In genomic region chr1:203463469-203464062, GRCh38 we compare ENCODE assay signal across 15 cellular contexts. TPM values are rescaled to one million over a fixed set of nuclear protein-coding genes. Genes with fewer than 3 reads are reported as not detected.
DNase-seq lines count a peak whose midpoint lies in the region; ATAC-seq and TF ChIP-seq lines count a peak whose summit lies in the region.
"Had no signal": no experiment of that assay in that cellular context is flagged by ENCODE, and none has a peak within 500 bp of the region (broad histone marks: within the 10 kb centered on the region; RNA-seq: fewer than 3 reads in every experiment).

No MANE protein-coding gene starts in this region.

- in situ Hi-C loops in brain microvascular endothelial cell (cut with HindIII; ENCODE audit: low pct_ligation_motif_present, low sequenced_read_pairs), result no loop called here

- H3K9me3 ChIP-seq in mesenchymal stem cell (ENCODE audit: control insufficient read depth, low read length) (no peaks in the 10 kb centered on the region), tibial nerve (no peaks in the 10 kb centered on the region)
- H3K9me3 ChIP-seq in CD4-positive, alpha-beta memory T cell (ENCODE audit: control insufficient read depth in 1 of 2, low read length in 2 of 2), result no peaks in the 10 kb centered on the region
- H3K9me3 ChIP-seq: right lobe of liver had no signal

- H2BK5ac ChIP-seq in mesenchymal stem cell (ENCODE audit: low read depth, low read length, poor library complexity, severe bottlenecking), result no peak overlapping the region

- no peak overlapping the region for H3K4ac ChIP-seq in mesenchymal stem cell (ENCODE audit: low read depth in 1 of 2, low read length in 2 of 2)

- no peak overlapping the region for H3K4me2 ChIP-seq in mesenchymal stem cell (ENCODE audit: low read length, poor library complexity, severe bottlenecking)

- H3K18ac ChIP-seq in mesenchymal stem cell (ENCODE audit: low read depth in 1 of 2, low read length in 2 of 2), result peak overlapping the region in 1 of 2 experiments; percentile 37

- H2AK5ac ChIP-seq in mesenchymal stem cell (ENCODE audit: low read length, severe bottlenecking), result no peak overlapping the region

- intact Hi-C loops in CD4-positive, alpha-beta memory T cell (cut with micrococcal nuclease), result no loop called here

- peaks cover 20 to 33% of the 10 kb centered on the region in 2 donors for H3K27me3 Mint-ChIP-seq in CD4-positive, alpha-beta memory T cell

- CTCF ChIA-PET in CD4-positive, alpha-beta memory T cell (lab: Charles Lee; ENCODE audit: partially characterized antibody), result interaction anchor here (1.3 kb wide), 1 partner anchor 41 kb away, joined by 3 read pairs; no protein-coding TSS in a partner anchor

- H3K36me3 Mint-ChIP-seq in CD4-positive, alpha-beta memory T cell, result no peaks in the 10 kb centered on the region

- H3K14ac ChIP-seq in mesenchymal stem cell (ENCODE audit: low read length in 2 of 2), result no peak overlapping the region

- ATAC-seq in HG03442 (IDR thresholded peaks at IDR 0.05; ENCODE audit: unreplicated experiment), result no peak
- ATAC-seq: right lobe of liver had no signal

- no peak overlapping the region for H3K4me3 ChIP-seq in brain microvascular endothelial cell (ENCODE audit: low read depth, low read length)
- H3K4me3 ChIP-seq in mesenchymal stem cell (ENCODE audit: insufficient read depth in 1 of 2, low read depth in 1 of 2, low read length in 2 of 2), result no peak overlapping the region
- no peak overlapping the region for H3K4me3 ChIP-seq in tibial nerve
- H3K4me3 ChIP-seq in CD4-positive, alpha-beta memory T cell (ENCODE audit: low read length in 2 of 2), result no peak overlapping the region
- H3K4me3 ChIP-seq: right lobe of liver had no signal

- POLR2A ChIA-PET in CD4-positive, alpha-beta memory T cell (lab: Charles Lee; ENCODE audit: partially characterized antibody), result no interaction called here

- no peaks in the 10 kb centered on the region for H3K36me3 ChIP-seq in brain microvascular endothelial cell (replicated peaks)
- H3K36me3 ChIP-seq in mesenchymal stem cell (ENCODE audit: control insufficient read depth in 1 of 2, insufficient read depth in 2 of 2, low read depth in 1 of 2, low read length in 2 of 2), result no peaks in the 10 kb centered on the region
- H3K36me3 ChIP-seq in tibial nerve, result no peaks in the 10 kb centered on the region
- no peaks in the 10 kb centered on the region for H3K36me3 ChIP-seq in CD4-positive, alpha-beta memory T cell (ENCODE audit: insufficient read depth, low read length)
- H3K36me3 ChIP-seq: right lobe of liver had no signal

- H2BK12ac ChIP-seq in mesenchymal stem cell (ENCODE audit: low read length in 2 of 2), result peak overlapping the region; percentile 7 to 69

- no peaks in the 10 kb centered on the region for H3K4me1 Mint-ChIP-seq in CD4-positive, alpha-beta memory T cell

- peak overlapping the region; percentile 36 for H2AFZ ChIP-seq in mesenchymal stem cell (ENCODE audit: low read depth, low read length)

- peak in 1 of 2 donors; percentile 35 for TF ChIP-seq EP300 in tibial nerve (IDR thresholded peaks at IDR 0.05)

- H3K9me3 Mint-ChIP-seq in CD4-positive, alpha-beta memory T cell, result no peaks in the 10 kb centered on the region

- peak; percentile 17 for TF ChIP-seq CTCF in brain microvascular endothelial cell (IDR thresholded peaks at IDR 0.05; ENCODE audit: low read depth, low read length, missing control alignments)
- no peak for TF ChIP-seq CTCF in tibial nerve (IDR thresholded peaks at IDR 0.05)

- H3K79me1 ChIP-seq in mesenchymal stem cell (replicated peaks; ENCODE audit: low read length, poor library complexity, severe bottlenecking), result no peaks in the 10 kb centered on the region

- H2BK120ac ChIP-seq in mesenchymal stem cell (ENCODE audit: low read depth, low read length), result no peak overlapping the region

- H3K9ac ChIP-seq in mesenchymal stem cell (ENCODE audit: low read length), result peak overlapping the region; percentile 65

- H3K4me1 ChIP-seq in mesenchymal stem cell (ENCODE audit: control insufficient read depth, insufficient read depth, low read depth, low read length), result peaks cover 19% of the 10 kb centered on the region
- peaks cover 5 to 63% (median 46%) of the 10 kb centered on the region in 4 donors for H3K4me1 ChIP-seq in tibial nerve
- H3K4me1 ChIP-seq in CD4-positive, alpha-beta memory T cell (ENCODE audit: insufficient read depth, low read length), result no peaks in the 10 kb centered on the region
- H3K4me1 ChIP-seq: right lobe of liver had no signal

- no peak overlapping the region for H3K27ac Mint-ChIP-seq in CD4-positive, alpha-beta memory T cell

- WGBS in mesenchymal stem cell, result 65% methylated on average over 6 of the region's 7 CpGs
- WGBS in tibial nerve, 2 donors, result 20 to 52% methylated on average over 7 of the region's 7 CpGs

- H4K8ac ChIP-seq in mesenchymal stem cell (ENCODE audit: low read length), result peak overlapping the region; percentile 61

- H3K27ac ChIP-seq in brain microvascular endothelial cell, result no peak overlapping the region
- H3K27ac ChIP-seq in mesenchymal stem cell (ENCODE audit: low read length, poor library complexity, severe bottlenecking), result no peak overlapping the region
- H3K27ac ChIP-seq in tibial nerve, result peak overlapping the region; percentile 84 to 97 (median 92)
- H3K27ac ChIP-seq in CD4-positive, alpha-beta memory T cell (ENCODE audit: low read depth, low read length), result no peak overlapping the region
- H3K27ac ChIP-seq: 22Rv1, right lobe of liver, VCaP had no signal

- no peak overlapping the region for H3K23ac ChIP-seq in mesenchymal stem cell (ENCODE audit: low read length in 2 of 2)

- DNase-seq in DMS 273 (lab: John Stamatoyannopoulos, UW; ENCODE audit: unreplicated experiment) (peak; percentile 72), DMS 273 treated with DMSO at 0.1 percent for 48 hours (lab: John Stamatoyannopoulos, UW) (no peak), brain microvascular endothelial cell (no peak), mesenchymal stem cell (no peak), tibial nerve (ENCODE audit: low spot score in 2 of 2) (no peak), medulla oblongata (ENCODE audit: extremely low spot score) (no peak)
- no peak for DNase-seq in CD4-positive, alpha-beta memory T cell
- DNase-seq: anterior cingulate cortex, H7, NCI-H526, right lobe of liver had no signal

- H3K4me3 Mint-ChIP-seq in CD4-positive, alpha-beta memory T cell, result no peak overlapping the region

- peaks cover 2% of the 10 kb centered on the region for H3K27me3 ChIP-seq in brain microvascular endothelial cell (replicated peaks)
- H3K27me3 ChIP-seq in mesenchymal stem cell (ENCODE audit: control insufficient read depth in 1 of 2, insufficient read depth in 1 of 2, low read length in 2 of 2), result peaks cover 0 to 32% of the 10 kb centered on the region in 2 experiments
- H3K27me3 ChIP-seq in tibial nerve, result no peaks in the 10 kb centered on the region
- H3K27me3 ChIP-seq in CD4-positive, alpha-beta memory T cell (ENCODE audit: insufficient read depth, low read length), result peaks cover 4% of the 10 kb centered on the region
- H3K27me3 ChIP-seq: right lobe of liver had no signal

- H2BK15ac ChIP-seq in mesenchymal stem cell (ENCODE audit: low read depth, poor library complexity, severe bottlenecking), result peak overlapping the region; percentile 54

- H4K91ac ChIP-seq in mesenchymal stem cell (ENCODE audit: low read length), result no peak overlapping the region

- TF ChIP-seq POLR2A in tibial nerve (IDR thresholded peaks at IDR 0.05), result no peak

RNA-seq across cellular contexts. Expression of gene PRELP, which starts 12.0 kb away (rescaled TPM):
- polyA plus RNA-seq in mesenchymal stem cell (2013, experiment 1 of 2), result 2.2 TPM
- polyA plus RNA-seq in mesenchymal stem cell (2013, experiment 2 of 2), result 2.1 TPM
- total RNA-seq in tibial nerve, result 100 to 1,000 TPM; 108 to 291 (median 153) TPM
- total RNA-seq in CD4-positive, alpha-beta memory T cell, result not detected
- not detected for polyA plus RNA-seq in CD4-positive, alpha-beta memory T cell

RNA-seq across cellular contexts. Expression of gene OPTC, which starts 30.4 kb away (rescaled TPM):
- not detected for polyA plus RNA-seq in mesenchymal stem cell (2013, experiment 1 of 2)
- not detected for polyA plus RNA-seq in mesenchymal stem cell (2013, experiment 2 of 2)
- total RNA-seq in tibial nerve, result not detected
- not detected for total RNA-seq in CD4-positive, alpha-beta memory T cell
- not detected for polyA plus RNA-seq in CD4-positive, alpha-beta memory T cell
- total RNA-seq: HT-29, right lobe of liver had no signal

Comparison
In these comparisons a context has a peak if more than half of its experiments do, and no peak if none do; other contexts are left out.
1. H3K27ac ChIP-seq: peak in tibial nerve (4 of 4); none in brain microvascular endothelial cell (single experiment), mesenchymal stem cell (single experiment) and CD4-positive, alpha-beta memory T cell (single experiment).
2. RNA of gene PRELP, which starts 12.0 kb away (total RNA-seq): 108 to 291 TPM in tibial nerve; not detected in CD4-positive, alpha-beta memory T cell; every median in the first group is over 100 times any median in the second.